In genomic region chr1:212667223-212668139, GRCh38 we compare ENCODE assay signal across 1 cellular context.
TF ChIP-seq lines count a peak whose summit lies in the region.

No MANE protein-coding gene starts in this region.

TF ChIP-seq in HepG2, 621 proteins besides CTCF, POLR2A, EP300 and RAD21 (continued from another document):
- TF ChIP-seq, protein P1, sequence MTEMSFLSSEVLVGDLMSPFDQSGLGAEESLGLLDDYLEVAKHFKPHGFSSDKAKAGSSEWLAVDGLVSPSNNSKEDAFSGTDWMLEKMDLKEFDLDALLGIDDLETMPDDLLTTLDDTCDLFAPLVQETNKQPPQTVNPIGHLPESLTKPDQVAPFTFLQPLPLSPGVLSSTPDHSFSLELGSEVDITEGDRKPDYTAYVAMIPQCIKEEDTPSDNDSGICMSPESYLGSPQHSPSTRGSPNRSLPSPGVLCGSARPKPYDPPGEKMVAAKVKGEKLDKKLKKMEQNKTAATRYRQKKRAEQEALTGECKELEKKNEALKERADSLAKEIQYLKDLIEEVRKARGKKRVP (CRISPR knock-in tag; IDR thresholded peaks at IDR 0.05) = no peak
- TF ChIP-seq ZNF891 (CRISPR knock-in tag; IDR thresholded peaks at IDR 0.05) (no peak), ZBTB8A (CRISPR knock-in tag; IDR thresholded peaks at IDR 0.05; ENCODE audit: borderline replicate concordance, low read depth) (no peak), RARA (CRISPR knock-in tag; IDR thresholded peaks at IDR 0.05) (peak; percentile 21; the same call in 1 of the 2 replicates), HDAC6 (IDR thresholded peaks at IDR 0.05; ENCODE audit: low read depth, low read length) (no peak), TAF1 (CRISPR knock-in tag; IDR thresholded peaks at IDR 0.05) (no peak), CAMTA2 (CRISPR knock-in tag; IDR thresholded peaks at IDR 0.05; ENCODE audit: borderline replicate concordance) (no peak), MAF1 (CRISPR knock-in tag; IDR thresholded peaks at IDR 0.05; ENCODE audit: borderline replicate concordance) (no peak), TBL1XR1 (IDR thresholded peaks at IDR 0.05; ENCODE audit: borderline replicate concordance, low read length, partially characterized antibody) (peak; percentile 33), ZMYM2 (CRISPR knock-in tag; IDR thresholded peaks at IDR 0.05) (no peak), BCL6 (CRISPR knock-in tag; IDR thresholded peaks at IDR 0.05) (peak; percentile 72), SP5 (CRISPR knock-in tag; IDR thresholded peaks at IDR 0.05; ENCODE audit: borderline replicate concordance, low read depth) (no peak), JARID2 (CRISPR knock-in tag; IDR thresholded peaks at IDR 0.05; ENCODE audit: insufficient replicate concordance) (no peak), CENPX (CRISPR knock-in tag; IDR thresholded peaks at IDR 0.05) (no peak), ZNF451 (CRISPR knock-in tag; IDR thresholded peaks at IDR 0.05) (no peak), RFX1 (IDR thresholded peaks at IDR 0.05) (peak; percentile 68), SAP130 (CRISPR knock-in tag; IDR thresholded peaks at IDR 0.05; ENCODE audit: low read depth) (0 out of 2 replicates have a peak, but pooled peaks have one; percentile 31), ZNF816 (CRISPR knock-in tag; IDR thresholded peaks at IDR 0.05; ENCODE audit: borderline replicate concordance) (no peak), ZNF207 (IDR thresholded peaks at IDR 0.05; ENCODE audit: borderline replicate concordance) (no peak), ADNP (CRISPR knock-in tag; IDR thresholded peaks at IDR 0.05) (no peak), FOSL1 (CRISPR knock-in tag; IDR thresholded peaks at IDR 0.05; ENCODE audit: borderline replicate concordance) (no peak), FOSL2 (CRISPR knock-in tag; IDR thresholded peaks at IDR 0.05) (peak; percentile 53; the same call in 1 of the 2 replicates), NKX3-1 (CRISPR knock-in tag; IDR thresholded peaks at IDR 0.05) (no peak), ZNF749 (CRISPR knock-in tag; IDR thresholded peaks at IDR 0.05; ENCODE audit: borderline replicate concordance) (no peak), ZNF841 (CRISPR knock-in tag; IDR thresholded peaks at IDR 0.05; ENCODE audit: borderline replicate concordance) (no peak), GTF3A (CRISPR knock-in tag; conservative IDR thresholded peaks at IDR 0.05) (no peak), SNAPC5 (CRISPR knock-in tag; IDR thresholded peaks at IDR 0.05; ENCODE audit: borderline replicate concordance) (no peak), SOX6 (IDR thresholded peaks at IDR 0.05) (no peak), SOX6 (CRISPR knock-in tag; IDR thresholded peaks at IDR 0.05) (no peak)
- TF ChIP-seq, protein P2, sequence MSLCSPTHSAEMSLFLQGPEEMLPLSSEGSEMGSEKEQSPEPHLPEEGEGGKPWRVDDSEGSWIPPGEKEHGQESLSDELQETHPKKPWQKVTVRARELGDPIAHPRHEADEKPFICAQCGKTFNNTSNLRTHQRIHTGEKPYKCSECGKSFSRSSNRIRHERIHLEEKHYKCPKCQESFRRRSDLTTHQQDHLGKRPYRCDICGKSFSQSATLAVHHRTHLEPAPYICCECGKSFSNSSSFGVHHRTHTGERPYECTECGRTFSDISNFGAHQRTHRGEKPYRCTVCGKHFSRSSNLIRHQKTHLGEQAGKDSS (CRISPR knock-in tag; IDR thresholded peaks at IDR 0.05; ENCODE audit: borderline replicate concordance, low read depth) = no peak
- TF ChIP-seq, protein P3, sequence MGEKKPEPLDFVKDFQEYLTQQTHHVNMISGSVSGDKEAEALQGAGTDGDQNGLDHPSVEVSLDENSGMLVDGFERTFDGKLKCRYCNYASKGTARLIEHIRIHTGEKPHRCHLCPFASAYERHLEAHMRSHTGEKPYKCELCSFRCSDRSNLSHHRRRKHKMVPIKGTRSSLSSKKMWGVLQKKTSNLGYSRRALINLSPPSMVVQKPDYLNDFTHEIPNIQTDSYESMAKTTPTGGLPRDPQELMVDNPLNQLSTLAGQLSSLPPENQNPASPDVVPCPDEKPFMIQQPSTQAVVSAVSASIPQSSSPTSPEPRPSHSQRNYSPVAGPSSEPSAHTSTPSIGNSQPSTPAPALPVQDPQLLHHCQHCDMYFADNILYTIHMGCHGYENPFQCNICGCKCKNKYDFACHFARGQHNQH (CRISPR knock-in tag; IDR thresholded peaks at IDR 0.05) = peak; percentile 35; the same call in 1 of the 2 replicates
